27 cellular contexts compared by ENCODE assay signal in genomic region chr7:15332962-15333361, GRCh38.
A peak's percentile ranks its signal among the peaks of the same experiment; 100 is the strongest.
DNase-seq lines count a peak whose midpoint lies in the region; ATAC-seq and TF ChIP-seq lines count a peak whose summit lies in the region.
"Had no signal": no experiment of that assay in that cellular context is flagged by ENCODE, and none has a peak within 500 bp of the region (broad histone marks: within the 10 kb centered on the region; RNA-seq: fewer than 3 reads in every experiment).

No MANE protein-coding gene starts in this region.

- no peak overlapping the region for H3K4me3 ChIP-seq in gastroesophageal sphincter
- H3K4me3 ChIP-seq: GM23248, hepatocyte, lung, thyroid gland, vagina had no signal

- intact Hi-C loops in posterior vena cava (cut with DNase I): no loop called here

- no peak overlapping the region for H3K27ac ChIP-seq in gastroesophageal sphincter
- H3K27ac ChIP-seq: GM23248, hepatocyte, thyroid gland, vagina had no signal

- H3K36me3 ChIP-seq in gastroesophageal sphincter: no peaks in the 10 kb centered on the region
- H3K36me3 ChIP-seq: BE2C, thyroid gland, vagina had no signal

- DNase-seq in DMS153 treated with DMSO at 0.1 percent for 48 hours (lab: John Stamatoyannopoulos, UW; ENCODE audit: unreplicated experiment): peak; percentile 59
- peak; percentile 39 for DNase-seq in NCI-H1105 (lab: John Stamatoyannopoulos, UW)
- DNase-seq in NCI-H2081 (lab: John Stamatoyannopoulos, UW): peak; percentile 85 to 97
- peak; percentile 89 for DNase-seq in NCI-H748 treated with DMSO at 0.1 percent for 48 hours (lab: John Stamatoyannopoulos, UW)
- DNase-seq in posterior vena cava (ENCODE audit: low spot score): no peak
- no peak for DNase-seq in kidney tubule cell (ENCODE audit: low spot score)
- DNase-seq in activated T-cell treated with anti-CD3 and anti-CD28 coated beads, Interleukin-2, amount 50 U/mL, for 48 hours: no peak
- DNase-seq: ACHN; activated CD4-positive, alpha-beta T cell treated with anti-CD3 and anti-CD28 coated beads, Interleukin-2, amount 10 ng/mL, durations not matched to agents 7 days and 5 days; activated effector memory CD4-positive, alpha-beta T cell treated with Interleukin-2 at 50 U/mL for 16 hours; BE2C; CD8-positive, alpha-beta T cell; EL; GM23248; KBM-7; natural killer cell; NCI-H526; occipital lobe; stimulated activated CD4-positive, alpha-beta T cell treated with anti-CD3 and anti-CD28 coated beads, Interleukin-4, amount 100 ng/mL, for 24 hours; T-cell; thyroid gland had no signal

- H3K4me1 ChIP-seq in gastroesophageal sphincter: peaks cover 0 to 6% (median 0%) of the 10 kb centered on the region in 3 donors
- H3K4me1 ChIP-seq: BE2C, thyroid gland, vagina had no signal

- no peak for TF ChIP-seq EP300 in gastroesophageal sphincter (IDR thresholded peaks at IDR 0.05)

- no peak for TF ChIP-seq CTCF in gastroesophageal sphincter (IDR thresholded peaks at IDR 0.05)

- ATAC-seq in gastroesophageal sphincter: no peak
- ATAC-seq: activated naive CD4-positive, alpha-beta T cell treated with anti-CD3 and anti-CD28 coated beads, Interleukin-2, amount 50 U/mL, for 72 hours; CD8-positive, alpha-beta T cell; natural killer cell; T-cell; WTC11 had no signal

- TF ChIP-seq POLR2A in gastroesophageal sphincter (IDR thresholded peaks at IDR 0.05): no peak

- no peaks in the 10 kb centered on the region for H3K9me3 ChIP-seq in gastroesophageal sphincter
- H3K9me3 ChIP-seq: BE2C, thyroid gland, vagina had no signal

- H3K27me3 ChIP-seq in gastroesophageal sphincter: no peaks in the 10 kb centered on the region
- H3K27me3 ChIP-seq: hepatocyte, thyroid gland, vagina had no signal

- 88% methylated on average over 2 of the region's 2 CpGs for WGBS in gastroesophageal sphincter (ENCODE audit: low coverage in 1 of 2), 2 donors

Comparison
In these comparisons a context has a peak if more than half of its experiments do, and no peak if none do; other contexts are left out.
1. DNase-seq: peak in DMS153 treated with DMSO at 0.1 percent for 48 hours (single experiment), NCI-H1105 (single experiment), NCI-H2081 (2 of 2) and NCI-H748 treated with DMSO at 0.1 percent for 48 hours (single experiment); none in posterior vena cava (single experiment), kidney tubule cell (single experiment) and activated T-cell treated with anti-CD3 and anti-CD28 coated beads, Interleukin-2, amount 50 U/mL, for 48 hours (0 of 2).